ENCODE assay signal across 18 cellular contexts in genomic region chr19:34126966-34127365, GRCh38.
"Had no signal": no experiment of that assay in that cellular context is flagged by ENCODE, and none has a peak within 500 bp of the region (broad histone marks: within the 10 kb centered on the region; RNA-seq: fewer than 3 reads in every experiment).

No MANE protein-coding gene starts in this region.

- H3K4me1 ChIP-seq: prostate gland, tibial artery had no signal

- H3K27me3 ChIP-seq: ovary, tibial artery had no signal

- H3K27ac ChIP-seq: ovary, prostate gland, tibial artery, WERI-Rb-1 had no signal

- H3K36me3 ChIP-seq: ovary, prostate gland, tibial artery, WERI-Rb-1 had no signal

- H3K9me3 ChIP-seq: ovary, prostate gland, tibial artery had no signal

- FAIRE-seq: kidney, TTC549 had no signal

- DNase-seq: activated CD4-positive, alpha-beta T cell treated with anti-CD3 and anti-CD28 coated beads, Interleukin-2, amount 50 U/mL, for 1 hour; activated CD4-positive, CD25-positive, alpha-beta regulatory T cell treated with anti-CD3 and anti-CD28 coated beads, Interleukin-2, amount 50 U/mL, for 72 hours; activated CD8-positive, alpha-beta T cell treated with anti-CD3 and anti-CD28 coated beads, Interleukin-2, amount 10 ng/mL, durations not matched to agents 7 days and 5 days; aorta; effector CD8-positive, alpha-beta T cell; erythroblast; foreskin fibroblast; kidney; naive thymus-derived CD4-positive, alpha-beta T cell; ovary; stimulated activated CD4-positive, alpha-beta T cell treated with anti-CD3 and anti-CD28 coated beads, Interleukin-4, amount 100 ng/mL, for 24 hours; stimulated activated naive CD4-positive, alpha-beta T cell treated with Interleukin-2 at 50 U/mL for 16 hours; substantia nigra; tibial artery; WERI-Rb-1 had no signal

- H3K4me3 ChIP-seq: lung, ovary, prostate gland, tibial artery had no signal
